Comparison of ENCODE assay signal across 1 cellular context in the genomic region with DNA sequence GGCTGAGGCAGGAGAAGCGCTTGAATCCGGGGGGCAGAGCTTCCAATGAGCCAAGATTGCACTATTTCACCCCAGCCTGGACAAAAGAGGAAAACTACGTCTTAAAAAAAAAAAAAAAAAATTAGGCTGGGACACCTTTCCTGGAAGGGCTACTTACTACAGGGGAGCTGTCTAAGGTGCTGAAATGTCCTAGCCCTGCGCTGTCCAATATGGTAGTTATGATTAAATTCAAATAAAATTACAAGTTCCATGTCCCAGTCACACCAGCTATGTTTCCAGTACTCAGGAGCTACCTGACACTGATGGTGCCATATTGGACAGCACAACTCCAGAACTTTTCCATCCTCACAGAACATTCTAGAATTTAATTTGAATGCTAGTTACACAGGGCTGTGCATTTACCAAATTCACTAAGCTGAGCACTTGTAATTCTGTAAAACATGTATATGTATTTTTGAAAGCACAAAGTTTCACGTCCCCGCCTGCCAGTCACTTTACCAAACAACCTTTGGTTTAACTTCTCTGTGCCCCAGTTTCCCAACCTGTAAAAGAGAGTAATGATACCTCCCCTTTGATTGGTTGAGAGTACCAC.
TF ChIP-seq lines count a peak whose summit lies in the region.

No MANE protein-coding gene starts in this region.

TF ChIP-seq in endothelial cell of umbilical vein, 7 proteins besides CTCF, POLR2A, EP300 and RAD21:
- TF ChIP-seq JUN (IDR thresholded peaks at IDR 0.05; ENCODE audit: borderline replicate concordance, insufficient read depth, insufficient read length, low read depth) (no peak), FOS (IDR thresholded peaks at IDR 0.05; ENCODE audit: borderline replicate concordance, insufficient read depth, low read length) (no peak), MYC (IDR thresholded peaks at IDR 0.05; ENCODE audit: low read depth, low read length) (no peak), GATA2 (IDR thresholded peaks at IDR 0.05; ENCODE audit: insufficient read depth, insufficient read length, low read depth, low read length) (no peak), EZH2 (IDR thresholded peaks at IDR 0.05; ENCODE audit: borderline replicate concordance, low read depth, low read length, severe bottlenecking) (no peak), POLR2AphosphoS5 (IDR thresholded peaks at IDR 0.05; ENCODE audit: insufficient read depth, low read depth, low read length) (no peak)
- TF ChIP-seq, protein P1, sequence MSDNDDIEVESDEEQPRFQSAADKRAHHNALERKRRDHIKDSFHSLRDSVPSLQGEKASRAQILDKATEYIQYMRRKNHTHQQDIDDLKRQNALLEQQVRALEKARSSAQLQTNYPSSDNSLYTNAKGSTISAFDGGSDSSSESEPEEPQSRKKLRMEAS (IDR thresholded peaks at IDR 0.05; ENCODE audit: insufficient read depth, insufficient read length): no peak
